12 cellular contexts compared by ENCODE assay signal in genomic region chr14:73424453-73424852, GRCh38. TPM values are rescaled to one million over a fixed set of nuclear protein-coding genes. Genes with fewer than 3 reads are reported as not detected.
DNase-seq lines count a peak whose midpoint lies in the region; ATAC-seq, FAIRE-seq and TF ChIP-seq lines count a peak whose summit lies in the region.
"Had no signal": no experiment of that assay in that cellular context is flagged by ENCODE, and none has a peak within 500 bp of the region (broad histone marks: within the 10 kb centered on the region; RNA-seq: fewer than 3 reads in every experiment).

No MANE protein-coding gene starts in this region.

- in situ Hi-C loops in astrocyte of the spinal cord (cut with HindIII; ENCODE audit: low sequenced_read_pairs) = no loop called here

- no peaks in the 10 kb centered on the region for H3K9me3 ChIP-seq in A549

- peak overlapping the region in 1 of 2 experiments; percentile 19; a peak in 1 of 6 replicates for H3K27ac ChIP-seq in A549

- no peak for TF ChIP-seq POLR2A in A549 (IDR thresholded peaks at IDR 0.05; ENCODE audit: low read length)

- 7% methylated on average over 3 of the region's 3 CpGs for WGBS in A549 (ENCODE audit: missing lambda C conversion rate)

- no peak overlapping the region for H3K4me3 ChIP-seq in A549
- no peak overlapping the region for H3K4me3 ChIP-seq in astrocyte of the spinal cord (ENCODE audit: low read depth, low read length)
- H3K4me3 ChIP-seq: smooth muscle cell had no signal

- FAIRE-seq in A549 (lab: Jason Lieb, UNC) = no peak

- H3K4me1 ChIP-seq in A549 = peaks cover 64% of the 10 kb centered on the region

- peak overlapping the region; percentile 59 for H3K4me2 ChIP-seq in A549
- H3K4me2 ChIP-seq: smooth muscle cell had no signal

- TF ChIP-seq CTCF in A549 (IDR thresholded peaks at IDR 0.05) = no peak
- TF ChIP-seq CTCF in astrocyte of the spinal cord (IDR thresholded peaks at IDR 0.05; ENCODE audit: low read depth, low read length) = no peak

- DNase-seq in A549 (ENCODE audit: low read depth in 1 of 2, low spot score in 1 of 2) = peak in 1 of 2 experiments; percentile 38
- DNase-seq in Kasumi-1 (lab: John Stamatoyannopoulos, UW) = peak; percentile 82 to 90
- peak; percentile 33 for DNase-seq in astrocyte of the spinal cord (ENCODE audit: low read depth, low spot score)
- peak; percentile 29 to 81 for DNase-seq in lung microvascular endothelial cell (ENCODE audit: low read depth in 2 of 2)
- DNase-seq in NCI-H1436 treated with DMSO at 0.1 percent for 48 hours (lab: John Stamatoyannopoulos, UW) = no peak
- no peak for DNase-seq in NCI-H1694 treated with DMSO at 0.1 percent for 48 hours (lab: John Stamatoyannopoulos, UW)
- DNase-seq: effector CD8-positive, alpha-beta T cell; H7; NCI-H510A had no signal

- no peak for TF ChIP-seq RAD21 in A549 (conservative IDR thresholded peaks at IDR 0.05 in 1 of 2, IDR thresholded peaks at IDR 0.05 in 1 of 2)

- POLR2A ChIA-PET in A549 (lab: Yijun Ruan, JAX) = no interaction called here

- no peak for ATAC-seq in A549
- no peak for ATAC-seq in GM19395 (IDR thresholded peaks at IDR 0.05; ENCODE audit: unreplicated experiment)
- no peak for ATAC-seq in GM21423 (IDR thresholded peaks at IDR 0.05; ENCODE audit: unreplicated experiment)

- CTCF ChIA-PET in A549 (lab: Yijun Ruan, JAX) = interaction anchor here (0.5 to 1.1 kb wide), 2 partner anchors 205 to 931 kb away, joined by 3 read pairs; no protein-coding TSS in a partner anchor

- no peak for TF ChIP-seq EP300 in A549 (IDR thresholded peaks at IDR 0.05)

TF ChIP-seq in A549, 52 proteins besides CTCF, POLR2A, EP300 and RAD21:
- TF ChIP-seq ELK1 (IDR thresholded peaks at IDR 0.05; ENCODE audit: low read depth, low read length) = no peak
- peak; percentile 71; the same call in 1 of the 2 replicates for TF ChIP-seq FOXS1 (CRISPR knock-in tag; IDR thresholded peaks at IDR 0.05)

RNA-seq across cellular contexts. Expression of gene NUMB, which starts 33.9 kb away (rescaled TPM):
- polyA plus RNA-seq in A549 (2011; rRNA removed) (134 and 151 TPM in 2 replicates), A549 (2017; fragmentation: RNase III; extraction: RNeasy Plus Mini Kit Qiagen cat#74134 plus additional on column Dnase treatment) (34.6 to 41.2 TPM (median 40.8 TPM) in 3 replicates)
- polyA plus RNA-seq in A549 (2012; cell fraction: cytosol; rRNA removed) = 53.2 and 62.9 TPM in 2 replicates
- polyA plus RNA-seq in A549 (2012; cell fraction: nucleus; rRNA removed) = 91.2 and 105 TPM in 2 replicates
- polyA minus RNA-seq in A549 (2011; rRNA and poly(A)+ RNA removed) = 164 and 177 TPM in 2 replicates
- total RNA-seq in lung microvascular endothelial cell = 46.4 and 51.6 TPM in 2 replicates

Comparison
In these comparisons a context has a peak if more than half of its experiments do, and no peak if none do; other contexts are left out.
1. DNase-seq: peak in Kasumi-1 (2 of 2), astrocyte of the spinal cord (single experiment) and lung microvascular endothelial cell (2 of 2); none in NCI-H1436 treated with DMSO at 0.1 percent for 48 hours (single experiment) and NCI-H1694 treated with DMSO at 0.1 percent for 48 hours (single experiment).